In the genomic region with DNA sequence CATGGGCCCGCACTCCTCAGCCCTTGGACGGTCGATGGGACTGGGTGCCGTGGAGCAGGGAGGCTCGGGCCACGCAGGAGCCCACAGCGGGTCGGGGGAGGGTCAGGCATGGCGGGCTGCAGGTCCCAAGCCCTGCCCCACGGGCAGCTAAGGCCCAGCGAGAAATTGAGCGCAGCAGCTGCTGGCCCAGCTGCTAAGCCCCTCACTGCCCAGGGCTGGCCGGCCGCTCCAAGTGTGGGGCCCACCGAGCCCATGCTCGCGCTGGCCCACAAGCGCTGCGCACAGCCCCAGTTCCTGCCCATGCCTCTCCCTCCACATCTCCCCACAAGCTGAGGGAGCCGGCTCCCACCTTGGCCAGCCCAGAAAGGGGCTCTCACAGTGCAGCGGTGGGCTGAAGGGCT, we compare ENCODE assay signal across 22 cellular contexts.
"Had no signal": no experiment of that assay in that cellular context is flagged by ENCODE, and none has a peak within 500 bp of the region (broad histone marks: within the 10 kb centered on the region; RNA-seq: fewer than 3 reads in every experiment).

No MANE protein-coding gene starts in this region.

- H3K27me3 ChIP-seq: MG63 had no signal

- DNase-seq: IMR-90, Karpas-422, KG1, MG63, NCI-H1092, NCI-H1105 treated with DMSO at 0.1 percent for 48 hours, NCI-H1417 treated with DMSO at 0.1 percent for 48 hours, NCI-H146, NCI-H1694 treated with DMSO at 0.1 percent for 48 hours, NCI-H2029, NCI-H2081 treated with DMSO at 0.1 percent for 48 hours, NCI-H2171, NCI-H226, NCI-H446, NCI-H510A, NCI-H524 treated with DMSO at 0.1 percent for 48 hours, NCI-H69, NCI-H774, RPMI8226, SHP77, SK-N-SH had no signal

- ATAC-seq: HepG2 had no signal

- H3K4me3 ChIP-seq: MG63 had no signal

- H3K9ac ChIP-seq: SK-N-SH had no signal

- H3K4me2 ChIP-seq: SK-N-SH had no signal

- H3K36me3 ChIP-seq: MG63 had no signal

- H3K9me3 ChIP-seq: MG63, SK-N-SH had no signal
